In genomic region chr2:206054952-206055351, GRCh38 we compare ENCODE assay signal across 17 cellular contexts. TPM values are rescaled to one million over a fixed set of nuclear protein-coding genes. Genes with fewer than 3 reads are reported as not detected.
A peak's percentile ranks its signal among the peaks of the same experiment; 100 is the strongest.
DNase-seq lines count a peak whose midpoint lies in the region; ATAC-seq and TF ChIP-seq lines count a peak whose summit lies in the region.
"Had no signal": no experiment of that assay in that cellular context is flagged by ENCODE, and none has a peak within 500 bp of the region (broad histone marks: within the 10 kb centered on the region; RNA-seq: fewer than 3 reads in every experiment).

No MANE protein-coding gene starts in this region.

- H3K27me3 Mint-ChIP-seq in activated T-cell treated with anti-CD3 and anti-CD28 coated beads, Interleukin-2, amount 50 U/mL, for 24 hours = no peaks in the 10 kb centered on the region
- H3K27me3 Mint-ChIP-seq in activated T-cell treated with anti-CD3 and anti-CD28 coated beads, Interleukin-2, amount 50 U/mL, for 4 hours (ENCODE audit: low read depth) = no peaks in the 10 kb centered on the region
- H3K27me3 Mint-ChIP-seq in stimulated activated naive B cell treated with anti-CD40 and anti-IgM and Interleukin-4, amounts not matched to agents 10 μg/mL and 1 μg/mL and 100 μg/mL, for 72 hours = no peaks in the 10 kb centered on the region
- H3K27me3 Mint-ChIP-seq in activated CD4-positive, alpha-beta T cell treated with anti-CD3 and anti-CD28 coated beads for 36 hours = no peaks in the 10 kb centered on the region
- H3K27me3 Mint-ChIP-seq: CD4-positive, alpha-beta memory T cell had no signal

- H3K36me3 Mint-ChIP-seq in activated T-cell treated with anti-CD3 and anti-CD28 coated beads, Interleukin-2, amount 50 U/mL, for 24 hours (ENCODE audit: low read depth) = peaks cover 78% of the 10 kb centered on the region
- peaks cover 26% of the 10 kb centered on the region for H3K36me3 Mint-ChIP-seq in activated T-cell treated with anti-CD3 and anti-CD28 coated beads, Interleukin-2, amount 50 U/mL, for 4 hours (ENCODE audit: insufficient read depth)
- H3K36me3 Mint-ChIP-seq in stimulated activated naive B cell treated with anti-CD40 and anti-IgM and Interleukin-4, amounts not matched to agents 10 μg/mL and 1 μg/mL and 100 μg/mL, for 72 hours = peaks cover 20 to 43% of the 10 kb centered on the region in 2 donors
- peaks cover 38% of the 10 kb centered on the region for H3K36me3 Mint-ChIP-seq in activated CD4-positive, alpha-beta T cell treated with anti-CD3 and anti-CD28 coated beads for 36 hours (ENCODE audit: low read depth)

- H3K4me3 Mint-ChIP-seq in activated T-cell treated with anti-CD3 and anti-CD28 coated beads, Interleukin-2, amount 50 U/mL, for 24 hours = no peak overlapping the region
- H3K4me3 Mint-ChIP-seq in activated T-cell treated with anti-CD3 and anti-CD28 coated beads, Interleukin-2, amount 50 U/mL, for 4 hours = no peak overlapping the region
- no peak overlapping the region for H3K4me3 Mint-ChIP-seq in stimulated activated naive B cell treated with anti-CD40 and anti-IgM and Interleukin-4, amounts not matched to agents 10 μg/mL and 1 μg/mL and 100 μg/mL, for 72 hours
- no peak overlapping the region for H3K4me3 Mint-ChIP-seq in activated CD4-positive, alpha-beta T cell treated with anti-CD3 and anti-CD28 coated beads for 36 hours
- H3K4me3 Mint-ChIP-seq: CD4-positive, alpha-beta memory T cell; GM23338 had no signal

- H3K4me1 Mint-ChIP-seq in activated T-cell treated with anti-CD3 and anti-CD28 coated beads, Interleukin-2, amount 50 U/mL, for 24 hours (ENCODE audit: low read depth) = peaks cover 20% of the 10 kb centered on the region
- H3K4me1 Mint-ChIP-seq in activated T-cell treated with anti-CD3 and anti-CD28 coated beads, Interleukin-2, amount 50 U/mL, for 4 hours (ENCODE audit: low read depth) = peaks cover 15% of the 10 kb centered on the region
- H3K4me1 Mint-ChIP-seq in stimulated activated naive B cell treated with anti-CD40 and anti-IgM and Interleukin-4, amounts not matched to agents 10 μg/mL and 1 μg/mL and 100 μg/mL, for 72 hours = peaks cover 10 to 13% of the 10 kb centered on the region in 2 donors
- H3K4me1 Mint-ChIP-seq in activated CD4-positive, alpha-beta T cell treated with anti-CD3 and anti-CD28 coated beads for 36 hours = peaks cover 7% of the 10 kb centered on the region
- H3K4me1 Mint-ChIP-seq: GM23338 had no signal

- POLR2A ChIA-PET in activated CD4-positive, alpha-beta T cell treated with anti-CD3 and anti-CD28 coated beads for 36 hours (lab: Charles Lee) = no interaction called here

- no peak for DNase-seq in activated T-cell treated with anti-CD3 and anti-CD28 coated beads, Interleukin-2, amount 50 U/mL, for 24 hours
- DNase-seq in activated T-cell treated with anti-CD3 and anti-CD28 coated beads, Interleukin-2, amount 50 U/mL, for 4 hours = no peak
- DNase-seq in NCI-H526 (lab: John Stamatoyannopoulos, UW) (peak; percentile 8 to 28), dermis blood vessel endothelial cell (peak; percentile 28), GM20000 (ENCODE audit: low spot score) (no peak), HK-2 (ENCODE audit: unreplicated experiment) (no peak)
- no peak for DNase-seq in stimulated activated naive B cell treated with anti-CD40 and anti-IgM and Interleukin-4, amounts not matched to agents 10 μg/mL and 1 μg/mL and 100 μg/mL, for 72 hours
- no peak for DNase-seq in activated CD4-positive, alpha-beta T cell treated with anti-CD3 and anti-CD28 coated beads for 36 hours
- DNase-seq: Calu3; CD4-positive, alpha-beta memory T cell; EL; HCEC 1CT; NCI-H1092 treated with DMSO at 0.1 percent for 48 hours; NCI-H146; NCI-H510A; PC-9 had no signal

- TF ChIP-seq CTCF in GM20000 (IDR thresholded peaks at IDR 0.05; ENCODE audit: extremely low read depth, missing control alignments) = no peak

- no peak for ATAC-seq in activated T-cell treated with anti-CD3 and anti-CD28 coated beads, Interleukin-2, amount 50 U/mL, for 4 hours
- no peak for ATAC-seq in stimulated activated naive B cell treated with anti-CD40 and anti-IgM and Interleukin-4, amounts not matched to agents 10 μg/mL and 1 μg/mL and 100 μg/mL, for 72 hours (replicated peaks)
- no peak for ATAC-seq in activated CD4-positive, alpha-beta T cell treated with anti-CD3 and anti-CD28 coated beads for 36 hours
- ATAC-seq: GM23338 had no signal

- intact Hi-C loops in activated CD4-positive, alpha-beta T cell treated with anti-CD3 and anti-CD28 coated beads for 36 hours (cut with DNase I, micrococcal nuclease) = no loop called here

- CTCF ChIA-PET in activated CD4-positive, alpha-beta T cell treated with anti-CD3 and anti-CD28 coated beads for 36 hours (lab: Charles Lee) = interaction anchor here (1.2 to 1.4 kb wide), 2 partner anchors 9 to 89 kb away, joined by 3 to 4 read pairs; no protein-coding TSS in a partner anchor

- no peaks in the 10 kb centered on the region for H3K9me3 Mint-ChIP-seq in activated T-cell treated with anti-CD3 and anti-CD28 coated beads, Interleukin-2, amount 50 U/mL, for 24 hours
- no peaks in the 10 kb centered on the region for H3K9me3 Mint-ChIP-seq in activated T-cell treated with anti-CD3 and anti-CD28 coated beads, Interleukin-2, amount 50 U/mL, for 4 hours
- no peaks in the 10 kb centered on the region for H3K9me3 Mint-ChIP-seq in stimulated activated naive B cell treated with anti-CD40 and anti-IgM and Interleukin-4, amounts not matched to agents 10 μg/mL and 1 μg/mL and 100 μg/mL, for 72 hours
- no peaks in the 10 kb centered on the region for H3K9me3 Mint-ChIP-seq in activated CD4-positive, alpha-beta T cell treated with anti-CD3 and anti-CD28 coated beads for 36 hours (ENCODE audit: low read depth)
- H3K9me3 Mint-ChIP-seq: CD4-positive, alpha-beta memory T cell; GM23338 had no signal

- peak overlapping the region; percentile 2 for H3K27ac Mint-ChIP-seq in activated T-cell treated with anti-CD3 and anti-CD28 coated beads, Interleukin-2, amount 50 U/mL, for 24 hours
- peak overlapping the region; percentile 3 for H3K27ac Mint-ChIP-seq in stimulated activated naive B cell treated with anti-CD40 and anti-IgM and Interleukin-4, amounts not matched to agents 10 μg/mL and 1 μg/mL and 100 μg/mL, for 72 hours
- H3K27ac Mint-ChIP-seq in activated CD4-positive, alpha-beta T cell treated with anti-CD3 and anti-CD28 coated beads for 36 hours = no peak overlapping the region
- H3K27ac Mint-ChIP-seq: GM23338 had no signal

RNA-seq across cellular contexts. Expression of gene INO80D, which starts 31.0 kb away (rescaled TPM):
- 10 to 100 TPM; 20.6 to 22.3 (median 21.4) TPM for total RNA-seq in activated T-cell treated with anti-CD3 and anti-CD28 coated beads, Interleukin-2, amount 50 U/mL, for 4 hours
- total RNA-seq in dermis blood vessel endothelial cell = 10.4 and 12.9 TPM in 2 replicates
- total RNA-seq in activated CD4-positive, alpha-beta T cell treated with anti-CD3 and anti-CD28 coated beads for 36 hours = 10 to 100 TPM; 17.6 to 18.9 TPM

Comparison
In these comparisons a context has a peak if more than half of its experiments do, and no peak if none do; other contexts are left out.
1. DNase-seq: peak in NCI-H526 (2 of 2) and dermis blood vessel endothelial cell (single experiment); none in activated T-cell treated with anti-CD3 and anti-CD28 coated beads, Interleukin-2, amount 50 U/mL, for 24 hours (single experiment), activated T-cell treated with anti-CD3 and anti-CD28 coated beads, Interleukin-2, amount 50 U/mL, for 4 hours (single experiment), stimulated activated naive B cell treated with anti-CD40 and anti-IgM and Interleukin-4, amounts not matched to agents 10 μg/mL and 1 μg/mL and 100 μg/mL, for 72 hours (single experiment), GM20000 (single experiment), activated CD4-positive, alpha-beta T cell treated with anti-CD3 and anti-CD28 coated beads for 36 hours (single experiment) and HK-2 (single experiment).